ENCODE assay signal across 18 cellular contexts in genomic region chr2:6452702-6453481, GRCh38.
A peak's percentile ranks its signal among the peaks of the same experiment; 100 is the strongest.
DNase-seq lines count a peak whose midpoint lies in the region; ATAC-seq and TF ChIP-seq lines count a peak whose summit lies in the region.
"Had no signal": no experiment of that assay in that cellular context is flagged by ENCODE, and none has a peak within 500 bp of the region (broad histone marks: within the 10 kb centered on the region; RNA-seq: fewer than 3 reads in every experiment).

No MANE protein-coding gene starts in this region.

- TF ChIP-seq CTCF in SK-N-SH (IDR thresholded peaks at IDR 0.05) (no peak), epithelial cell of proximal tubule (conservative IDR thresholded peaks at IDR 0.05; ENCODE audit: low read depth, low read length) (peak; percentile 25), upper lobe of right lung (IDR thresholded peaks at IDR 0.05) (no peak), mucosa of descending colon (IDR thresholded peaks at IDR 0.05) (no peak)

- H3K4me1 ChIP-seq in SK-N-SH (ENCODE audit: control insufficient read depth in 1 of 2, insufficient read depth in 2 of 2, low read depth in 1 of 2, low read length in 1 of 2) = no peaks in the 10 kb centered on the region
- H3K4me1 ChIP-seq in upper lobe of right lung = no peaks in the 10 kb centered on the region
- no peaks in the 10 kb centered on the region for H3K4me1 ChIP-seq in mucosa of descending colon (ENCODE audit: low read depth)
- H3K4me1 ChIP-seq: SJSA1, tibial nerve had no signal

- TF ChIP-seq RAD21 in SK-N-SH (IDR thresholded peaks at IDR 0.05; ENCODE audit: low read length) = peak; percentile 14; the same call in 1 of the 2 replicates

- WGBS in SK-N-SH (ENCODE audit: low lambda C conversion rate) = 53% methylated on average over 4 of the region's 4 CpGs

- H3K9me3 ChIP-seq in SK-N-SH (no peaks in the 10 kb centered on the region), upper lobe of right lung (no peaks in the 10 kb centered on the region), mucosa of descending colon (no peaks in the 10 kb centered on the region)
- H3K9me3 ChIP-seq: ovary, tibial nerve had no signal

- H3K79me2 ChIP-seq in SK-N-SH (ENCODE audit: insufficient read depth) = no peaks in the 10 kb centered on the region

- H3K27ac ChIP-seq in SK-N-SH (ENCODE audit: low read depth in 2 of 2, low read length in 1 of 2) (no peak overlapping the region), upper lobe of right lung (no peak overlapping the region)
- H3K27ac ChIP-seq: ovary, SJSA1, tibial nerve had no signal

- H3F3A ChIP-seq in SK-N-SH (replicated peaks; ENCODE audit: insufficient read depth) = no peaks in the 10 kb centered on the region

- intact Hi-C loops in upper lobe of right lung (cut with DNase I) (no loop called here), mucosa of descending colon (cut with DNase I, micrococcal nuclease) (no loop called here)

- H3K9ac ChIP-seq in SK-N-SH = no peak overlapping the region

- POLR2A ChIA-PET in SK-N-SH (lab: Yijun Ruan, JAX) = no interaction called here

- CTCF ChIA-PET in SK-N-SH (lab: Yijun Ruan, JAX) = no interaction called here

- H4K20me1 ChIP-seq in SK-N-SH (ENCODE audit: insufficient read depth) = no peaks in the 10 kb centered on the region

- H3K27me3 ChIP-seq in SK-N-SH (ENCODE audit: insufficient read depth) (no peaks in the 10 kb centered on the region), upper lobe of right lung (no peaks in the 10 kb centered on the region)
- H3K27me3 ChIP-seq: ovary, SJSA1, tibial nerve had no signal

- no peak overlapping the region for H2AFZ ChIP-seq in SK-N-SH (ENCODE audit: low read depth)

- DNase-seq in SK-N-SH = no peak
- peak; percentile 11 for DNase-seq in NCI-H69 (lab: John Stamatoyannopoulos, UW)
- DNase-seq in epithelial cell of proximal tubule (ENCODE audit: low read depth) = no peak
- no peak for DNase-seq in upper lobe of right lung
- no peak for DNase-seq in glomerular visceral epithelial cell (ENCODE audit: extremely low spot score)
- DNase-seq in mucosa of descending colon = no peak
- DNase-seq: activated naive CD8-positive, alpha-beta T cell treated with anti-CD3 and anti-CD28 coated beads, Interleukin-2, amount 10 ng/mL, durations not matched to agents 7 days and 5 days; cerebellar nuclear complex; erythroblast; NCI-H1417 treated with DMSO at 0.1 percent for 48 hours; NCI-H748 treated with DMSO at 0.1 percent for 48 hours; ovary; stimulated activated CD4-positive, alpha-beta T cell treated with anti-CD3 and anti-CD28 coated beads, Interleukin-15, amount 100 ng/mL, for 24 hours had no signal

- H3K9me2 ChIP-seq in SK-N-SH = no peaks in the 10 kb centered on the region

- H3K4me3 ChIP-seq in SK-N-SH (ENCODE audit: low read depth in 2 of 2, low read length in 1 of 2) (no peak overlapping the region), epithelial cell of proximal tubule (ENCODE audit: low read depth, low read length) (no peak overlapping the region), upper lobe of right lung (no peak overlapping the region), mucosa of descending colon (no peak overlapping the region)
- H3K4me3 ChIP-seq: ovary, SJSA1, tibial nerve had no signal

- no peak for ATAC-seq in SK-N-SH treated with all-trans-retinoic acid at 6 μM for 48 hours
- ATAC-seq in upper lobe of right lung = peak; percentile 35
- ATAC-seq in mucosa of descending colon = no peak
- ATAC-seq in HG03439 (IDR thresholded peaks at IDR 0.05; ENCODE audit: unreplicated experiment) = no peak
- ATAC-seq: WTC11 had no signal

- no peak for TF ChIP-seq EP300 in SK-N-SH (IDR thresholded peaks at IDR 0.05; ENCODE audit: borderline replicate concordance in 1 of 2, low read depth in 1 of 2, low read length in 1 of 2)

- H3K4me2 ChIP-seq in SK-N-SH = no peak overlapping the region

- H3K36me3 ChIP-seq in SK-N-SH (replicated peaks in 1 of 2; ENCODE audit: control insufficient read depth in 1 of 2, insufficient read depth in 2 of 2, low read length in 1 of 2) (no peaks in the 10 kb centered on the region), upper lobe of right lung (no peaks in the 10 kb centered on the region), mucosa of descending colon (ENCODE audit: low read depth) (no peaks in the 10 kb centered on the region)
- H3K36me3 ChIP-seq: ovary, SJSA1, tibial nerve had no signal

TF ChIP-seq in SK-N-SH, 30 proteins besides CTCF, POLR2A, EP300 and RAD21 (continues in another document):
- TF ChIP-seq YY1 (IDR thresholded peaks at IDR 0.05; ENCODE audit: low read depth) (no peak), TAF1 (IDR thresholded peaks at IDR 0.05; ENCODE audit: borderline replicate concordance, low read depth, low read length) (no peak), EZH2phosphoT487 (IDR thresholded peaks at IDR 0.05; ENCODE audit: borderline replicate concordance, low read depth) (no peak), FOXM1 (IDR thresholded peaks at IDR 0.05; ENCODE audit: low read depth) (no peak), USF1 (IDR thresholded peaks at IDR 0.05; ENCODE audit: borderline replicate concordance, low read depth) (no peak), POLR2AphosphoS5 (IDR thresholded peaks at IDR 0.05; ENCODE audit: low read depth, low read length) (no peak), FOSL2 (IDR thresholded peaks at IDR 0.05; ENCODE audit: borderline replicate concordance, low read depth) (no peak), TEAD4 (IDR thresholded peaks at IDR 0.05; ENCODE audit: borderline replicate concordance, insufficient read depth) (no peak)

TF ChIP-seq in SK-N-SH treated with all-trans-retinoic acid at 6 μM for 48 hours, 23 proteins besides CTCF, POLR2A, EP300 and RAD21 (continues in another document):
- no peak for TF ChIP-seq ZFP3 (CRISPR knock-in tag; IDR thresholded peaks at IDR 0.05)
- TF ChIP-seq PATZ1 (CRISPR knock-in tag; IDR thresholded peaks at IDR 0.05; ENCODE audit: borderline replicate concordance) = no peak
- TF ChIP-seq ZC3H10 (CRISPR knock-in tag; IDR thresholded peaks at IDR 0.05) = no peak
- no peak for TF ChIP-seq TSHZ2 (CRISPR knock-in tag; IDR thresholded peaks at IDR 0.05)
- TF ChIP-seq TOX (CRISPR knock-in tag; IDR thresholded peaks at IDR 0.05; ENCODE audit: borderline replicate concordance) = no peak
- TF ChIP-seq CSDC2 (CRISPR knock-in tag; IDR thresholded peaks at IDR 0.05) = no peak
- no peak for TF ChIP-seq TCF4 (CRISPR knock-in tag; IDR thresholded peaks at IDR 0.05; ENCODE audit: borderline replicate concordance)
- TF ChIP-seq ZNF70 (CRISPR knock-in tag; IDR thresholded peaks at IDR 0.05) = no peak
- no peak for TF ChIP-seq RARB (CRISPR knock-in tag; IDR thresholded peaks at IDR 0.05)
- TF ChIP-seq GLIS3 (CRISPR knock-in tag; IDR thresholded peaks at IDR 0.05) = no peak
- no peak for TF ChIP-seq ZNF8 (CRISPR knock-in tag; IDR thresholded peaks at IDR 0.05)
- TF ChIP-seq OSR1 (CRISPR knock-in tag; IDR thresholded peaks at IDR 0.05) = no peak
- no peak for TF ChIP-seq ISL1 (CRISPR knock-in tag; IDR thresholded peaks at IDR 0.05)
- no peak for TF ChIP-seq CREB5 (CRISPR knock-in tag; IDR thresholded peaks at IDR 0.05; ENCODE audit: low read depth)
- TF ChIP-seq BACH2 (CRISPR knock-in tag; IDR thresholded peaks at IDR 0.05; ENCODE audit: borderline replicate concordance) = no peak
